Comparison of ENCODE assay signal across 8 cellular contexts in genomic region chr10:5629789-5630436, GRCh38. TPM values are rescaled to one million over a fixed set of nuclear protein-coding genes. Genes with fewer than 3 reads are reported as not detected.
DNase-seq lines count a peak whose midpoint lies in the region; ATAC-seq and TF ChIP-seq lines count a peak whose summit lies in the region.

No MANE protein-coding gene starts in this region.

- H3K9me3 Mint-ChIP-seq in activated naive CD4-positive, alpha-beta T cell treated with anti-CD3 and anti-CD28 coated beads, Interleukin-2, amount 10 ng/mL, durations not matched to agents 7 days and 5 days, result no peaks in the 10 kb centered on the region
- no peaks in the 10 kb centered on the region for H3K9me3 Mint-ChIP-seq in progenitor cell of endocrine pancreas (ENCODE audit: low read depth)

- CTCF ChIA-PET in activated naive CD4-positive, alpha-beta T cell treated with anti-CD3 and anti-CD28 coated beads, Interleukin-2, amount 10 ng/mL, durations not matched to agents 7 days and 5 days (lab: Charles Lee), result interaction anchor here (0.5 to 2.6 kb wide), 33 partner anchors 14 to 815 kb away, joined by 3 to 17 read pairs (median 4); partner anchors contain the start of genes ASB13 and IL15RA

- H3K36me3 Mint-ChIP-seq in activated naive CD4-positive, alpha-beta T cell treated with anti-CD3 and anti-CD28 coated beads, Interleukin-2, amount 10 ng/mL, durations not matched to agents 7 days and 5 days, result no peaks in the 10 kb centered on the region
- no peaks in the 10 kb centered on the region for H3K36me3 Mint-ChIP-seq in progenitor cell of endocrine pancreas (ENCODE audit: insufficient read depth)

- peak overlapping the region; percentile 67 for H3K4me2 ChIP-seq in DOHH2 (ENCODE audit: low read length)

- TF ChIP-seq CTCF in DOHH2 (IDR thresholded peaks at IDR 0.05; ENCODE audit: low read depth, low read length, poor library complexity, severe bottlenecking), result peak; percentile 92
- peak; percentile 88 for TF ChIP-seq CTCF in progenitor cell of endocrine pancreas (IDR thresholded peaks at IDR 0.05; ENCODE audit: unreplicated experiment)

- H3K4me1 ChIP-seq in DOHH2 (ENCODE audit: control insufficient read depth, low read length) (peaks cover 30% of the 10 kb centered on the region), SJSA1 (replicated peaks) (peaks cover 20% of the 10 kb centered on the region), aorta (ENCODE audit: control insufficient read depth in 1 of 2, insufficient read depth in 2 of 2, low read length in 2 of 2) (peaks cover 0 to 2% of the 10 kb centered on the region in 2 donors)

- H3K27me3 Mint-ChIP-seq in activated naive CD4-positive, alpha-beta T cell treated with anti-CD3 and anti-CD28 coated beads, Interleukin-2, amount 10 ng/mL, durations not matched to agents 7 days and 5 days, result peaks cover 41% of the 10 kb centered on the region
- peaks cover 7% of the 10 kb centered on the region for H3K27me3 Mint-ChIP-seq in progenitor cell of endocrine pancreas

- no peaks in the 10 kb centered on the region for H4K20me1 ChIP-seq in DOHH2 (ENCODE audit: control insufficient read depth, insufficient read depth, low read depth, low read length)

- no peaks in the 10 kb centered on the region for H3K9me2 ChIP-seq in DOHH2 (replicated peaks; ENCODE audit: control insufficient read depth, low read length)

- no peak overlapping the region for H3K4me3 Mint-ChIP-seq in activated naive CD4-positive, alpha-beta T cell treated with anti-CD3 and anti-CD28 coated beads, Interleukin-2, amount 10 ng/mL, durations not matched to agents 7 days and 5 days
- no peak overlapping the region for H3K4me3 Mint-ChIP-seq in progenitor cell of endocrine pancreas (ENCODE audit: low read depth)

- no peaks in the 10 kb centered on the region; the same call in 1 of the 2 replicates for H3K79me2 ChIP-seq in DOHH2 (ENCODE audit: control insufficient read depth, low read length)

- H3K27ac Mint-ChIP-seq in activated naive CD4-positive, alpha-beta T cell treated with anti-CD3 and anti-CD28 coated beads, Interleukin-2, amount 10 ng/mL, durations not matched to agents 7 days and 5 days, result no peak overlapping the region
- H3K27ac Mint-ChIP-seq in progenitor cell of endocrine pancreas, result no peak overlapping the region

- WGBS in aorta, 2 donors, result 58 to 59% methylated on average over 14 of the region's 14 CpGs

- peaks cover 19% of the 10 kb centered on the region for H3K4me1 Mint-ChIP-seq in activated naive CD4-positive, alpha-beta T cell treated with anti-CD3 and anti-CD28 coated beads, Interleukin-2, amount 10 ng/mL, durations not matched to agents 7 days and 5 days
- H3K4me1 Mint-ChIP-seq in progenitor cell of endocrine pancreas (ENCODE audit: low read depth), result peaks cover 21% of the 10 kb centered on the region

- DNase-seq in HuH-7.5 (ENCODE audit: low spot score) (peak; percentile 71), SJSA1 (ENCODE audit: low read depth in 1 of 2, low spot score in 2 of 2) (peak; percentile 82 to 84), head of caudate nucleus (peak; percentile 29 to 91 (median 80)), progenitor cell of endocrine pancreas (ENCODE audit: low spot score, unreplicated experiment) (peak; percentile 63), aorta (peak; percentile 87 to 89)
- DNase-seq in activated naive CD4-positive, alpha-beta T cell treated with anti-CD3 and anti-CD28 coated beads, Interleukin-2, amount 10 ng/mL, durations not matched to agents 7 days and 5 days, result peak; percentile 91

- H3K9me3 ChIP-seq in DOHH2 (ENCODE audit: control insufficient read depth, insufficient read depth, low read length), result no peaks in the 10 kb centered on the region
- H3K9me3 ChIP-seq in SJSA1 (replicated peaks), result no peaks in the 10 kb centered on the region
- no peaks in the 10 kb centered on the region for H3K9me3 ChIP-seq in aorta (ENCODE audit: control insufficient read depth, low read length)

- H3K36me3 ChIP-seq in DOHH2 (ENCODE audit: control insufficient read depth, low read length) (no peaks in the 10 kb centered on the region), SJSA1 (no peaks in the 10 kb centered on the region), aorta (ENCODE audit: control insufficient read depth in 1 of 2, insufficient read depth in 2 of 2, low read length in 1 of 2) (no peaks in the 10 kb centered on the region)

- H3K27me3 ChIP-seq in DOHH2 (ENCODE audit: control insufficient read depth, low read length) (no peaks in the 10 kb centered on the region), SJSA1 (replicated peaks) (no peaks in the 10 kb centered on the region), aorta (ENCODE audit: control insufficient read depth in 1 of 2, insufficient read depth in 2 of 2, low read length in 1 of 2) (no peaks in the 10 kb centered on the region)

- H3K27ac ChIP-seq in DOHH2 (ENCODE audit: low read depth, low read length) (no peak overlapping the region), SJSA1 (no peak overlapping the region), aorta (ENCODE audit: low read depth in 1 of 2, low read length in 2 of 2) (no peak overlapping the region)

- H3K4me3 ChIP-seq in DOHH2 (ENCODE audit: low read length) (no peak overlapping the region; the same call in 1 of the 2 replicates), SJSA1 (no peak overlapping the region), aorta (ENCODE audit: low read length in 2 of 2) (no peak overlapping the region)

- ATAC-seq in GM21515 (IDR thresholded peaks at IDR 0.05; ENCODE audit: unreplicated experiment) (peak; percentile 82), aorta (ENCODE audit: low FRiP score) (peak; percentile 76)

- intact Hi-C loops in head of caudate nucleus (cut with DNase I) (no loop called here), aorta (cut with DNase I) (loop anchor here in 1 of 2 donors (5.0 kb wide), 1 partner anchor 182 kb away; the partner anchor contains the start of gene GDI2)

- no peaks in the 10 kb centered on the region for H3F3A ChIP-seq in DOHH2 (ENCODE audit: control insufficient read depth, insufficient read depth)

RNA-seq across cellular contexts. Expression of gene ASB13, which starts 36.5 kb away (rescaled TPM):
- 4.2 and 6.8 TPM in 2 replicates for total RNA-seq in SJSA1 (2014; rRNA removed; shearing (Covaris generic))
- 11.1 and 13.5 TPM in 2 replicates for total RNA-seq in progenitor cell of endocrine pancreas
- total RNA-seq in aorta, result 10 to 100 TPM; 23.2 to 25.0 TPM
- 10 to 100 TPM; 19.2 to 35.1 TPM for polyA plus RNA-seq in aorta

RNA-seq across cellular contexts. Expression of gene TASOR2, which starts 54.7 kb away (rescaled TPM):
- 29.3 and 55.3 TPM in 2 replicates for total RNA-seq in SJSA1 (2014; rRNA removed; shearing (Covaris generic))
- total RNA-seq in progenitor cell of endocrine pancreas, result 57.1 and 57.7 TPM in 2 replicates
- 10 to 100 TPM; 68.2 to 72.6 TPM for total RNA-seq in aorta
- 10 to 100 TPM in 1 of 2 donors, 1 to 10 TPM in 1; 2.3 to 11.0 TPM for polyA plus RNA-seq in aorta
